In the genomic region with DNA sequence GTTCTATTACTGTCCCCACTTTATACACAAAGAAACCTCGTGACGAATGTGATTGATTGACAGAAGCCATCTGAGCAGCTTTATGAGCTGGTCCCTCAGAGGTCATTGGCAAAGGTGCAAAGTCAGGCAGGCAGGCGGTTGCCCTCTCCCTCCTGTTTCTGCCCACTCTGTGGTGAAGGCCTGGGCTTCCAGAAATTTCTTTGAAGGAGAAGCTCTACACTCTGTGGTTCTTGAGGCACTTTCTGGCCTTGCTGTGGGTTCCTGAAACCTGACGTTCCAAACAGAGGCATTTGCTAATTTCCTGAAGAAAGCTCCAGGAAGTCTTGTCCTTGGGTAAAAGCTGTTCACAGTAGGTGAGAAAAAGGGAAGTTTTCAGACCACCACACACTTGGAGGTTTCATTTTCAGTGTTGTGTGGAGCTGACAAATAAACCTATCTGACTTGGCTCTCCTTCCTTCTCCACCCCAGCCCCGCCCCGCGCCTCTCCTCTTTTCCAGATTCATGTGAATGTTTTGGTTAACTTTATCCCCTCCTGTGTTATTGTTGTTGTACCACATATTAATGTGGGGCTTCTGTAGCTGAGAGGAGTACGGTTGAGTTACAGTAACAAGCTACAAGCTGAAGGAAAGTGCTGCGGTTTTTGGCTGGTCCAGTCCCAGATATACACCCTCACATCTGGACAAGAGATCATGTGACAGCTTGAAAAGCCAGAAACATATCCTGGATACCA, we compare ENCODE assay signal across 8 cellular contexts.
DNase-seq lines count a peak whose midpoint lies in the region; ATAC-seq and TF ChIP-seq lines count a peak whose summit lies in the region.

No MANE protein-coding gene starts in this region.

- TF ChIP-seq CTCF in NB4 (IDR thresholded peaks at IDR 0.05; ENCODE audit: low read depth, low read length) = no peak
- no peak for TF ChIP-seq CTCF in esophagus muscularis mucosa (IDR thresholded peaks at IDR 0.05)
- no peak for TF ChIP-seq CTCF in progenitor cell of endocrine pancreas (IDR thresholded peaks at IDR 0.05; ENCODE audit: unreplicated experiment)

- intact Hi-C loops in esophagus muscularis mucosa (cut with DNase I) = no loop called here

- H3K9me3 Mint-ChIP-seq in progenitor cell of endocrine pancreas (ENCODE audit: low read depth) = no peaks in the 10 kb centered on the region

- ATAC-seq in GM21723 (IDR thresholded peaks at IDR 0.05; ENCODE audit: unreplicated experiment) = peak; percentile 47
- peak; percentile 62 for ATAC-seq in stimulated activated naive CD8-positive, alpha-beta T cell treated with anti-CD3 and anti-CD28 coated beads, Interleukin-15, Interleukin-2, amounts not matched to agents 100 U/mL and 50 U/mL, for 24 hours

- DNase-seq in EH (ENCODE audit: low read depth) (peak; percentile 46), NB4 (ENCODE audit: low read depth) (peak; percentile 92), esophagus muscularis mucosa (ENCODE audit: extremely low spot score) (peak; percentile 91), H7 (no peak), progenitor cell of endocrine pancreas (ENCODE audit: low spot score, unreplicated experiment) (no peak), A172 (ENCODE audit: low spot score) (no peak)
- DNase-seq in stimulated activated naive CD8-positive, alpha-beta T cell treated with anti-CD3 and anti-CD28 coated beads, Interleukin-15, Interleukin-2, amounts not matched to agents 100 U/mL and 50 U/mL, for 24 hours = peak; percentile 41

- peak overlapping the region; percentile 26 for H3K4me3 ChIP-seq in NB4 (ENCODE audit: low read depth, low read length)
- no peak overlapping the region for H3K4me3 ChIP-seq in esophagus muscularis mucosa
- H3K4me3 ChIP-seq in H7 (ENCODE audit: insufficient read depth, low read depth, low read length) = no peak overlapping the region

- TF ChIP-seq EP300 in esophagus muscularis mucosa (IDR thresholded peaks at IDR 0.05) = no peak

- 43% methylated on average over 8 of the region's 9 CpGs for WGBS in esophagus muscularis mucosa

- TF ChIP-seq POLR2A in NB4 (IDR thresholded peaks at IDR 0.05; ENCODE audit: extremely low read depth, insufficient read length) = no peak
- no peak for TF ChIP-seq POLR2A in esophagus muscularis mucosa (IDR thresholded peaks at IDR 0.05; ENCODE audit: low read depth)

- H3K27me3 Mint-ChIP-seq in progenitor cell of endocrine pancreas = no peaks in the 10 kb centered on the region

- H3K27ac ChIP-seq in esophagus muscularis mucosa (replicated peaks in 1 of 4) = no peak overlapping the region

- H3K4me3 Mint-ChIP-seq in progenitor cell of endocrine pancreas (ENCODE audit: low read depth) = no peak overlapping the region

- H3K27me3 ChIP-seq in esophagus muscularis mucosa (no peaks in the 10 kb centered on the region), H7 (ENCODE audit: control insufficient read depth, insufficient read depth, low read length) (no peaks in the 10 kb centered on the region)

- no peaks in the 10 kb centered on the region for H3K4me1 ChIP-seq in esophagus muscularis mucosa

- H3K36me3 ChIP-seq in esophagus muscularis mucosa = no peaks in the 10 kb centered on the region
- no peaks in the 10 kb centered on the region for H3K36me3 ChIP-seq in H7 (replicated peaks; ENCODE audit: control insufficient read depth, insufficient read depth, low read length)

- H3K36me3 Mint-ChIP-seq in progenitor cell of endocrine pancreas (ENCODE audit: insufficient read depth) = no peaks in the 10 kb centered on the region

- no peak overlapping the region for H3K27ac Mint-ChIP-seq in progenitor cell of endocrine pancreas

- H3K4me1 Mint-ChIP-seq in progenitor cell of endocrine pancreas (ENCODE audit: low read depth) = peaks cover 3% of the 10 kb centered on the region

- no peaks in the 10 kb centered on the region for H3K9me3 ChIP-seq in esophagus muscularis mucosa

Comparison
In these comparisons a context has a peak if more than half of its experiments do, and no peak if none do; other contexts are left out.
1. DNase-seq: peak in EH (single experiment), NB4 (single experiment), esophagus muscularis mucosa (single experiment) and stimulated activated naive CD8-positive, alpha-beta T cell treated with anti-CD3 and anti-CD28 coated beads, Interleukin-15, Interleukin-2, amounts not matched to agents 100 U/mL and 50 U/mL, for 24 hours (single experiment); none in H7 (single experiment), progenitor cell of endocrine pancreas (single experiment) and A172 (single experiment).